1 cellular context compared by ENCODE assay signal in genomic region chr7:134040988-134041387, GRCh38.
TF ChIP-seq lines count a peak whose summit lies in the region.

No MANE protein-coding gene starts in this region.

TF ChIP-seq in K562, 482 proteins besides CTCF, POLR2A, EP300 and RAD21 (continued from another document):
- TF ChIP-seq GTF2B (IDR thresholded peaks at IDR 0.05; ENCODE audit: extremely low read depth, insufficient read length): no peak
- peak; percentile 97 for TF ChIP-seq MAFF (IDR thresholded peaks at IDR 0.05; ENCODE audit: low read length)
- TF ChIP-seq C11orf30 (IDR thresholded peaks at IDR 0.05; ENCODE audit: low read depth): peak; percentile 90
- no peak for TF ChIP-seq ZNF551 (CRISPR knock-in tag; IDR thresholded peaks at IDR 0.05)
